32 cellular contexts compared by ENCODE assay signal in genomic region chr3:184239710-184240109, GRCh38. TPM values are rescaled to one million over a fixed set of nuclear protein-coding genes. Genes with fewer than 3 reads are reported as not detected.
"Had no signal": no experiment of that assay in that cellular context is flagged by ENCODE, and none has a peak within 500 bp of the region (broad histone marks: within the 10 kb centered on the region; RNA-seq: fewer than 3 reads in every experiment).

No MANE protein-coding gene starts in this region.

- H3K27ac ChIP-seq: ascending aorta, neutrophil, ovary, stomach, thyroid gland, upper lobe of left lung, vagina had no signal

- H3K4me3 ChIP-seq: ascending aorta, ovary, stomach, thyroid gland, upper lobe of left lung, vagina had no signal

- H3K36me3 ChIP-seq: ovary had no signal

- H3K27me3 ChIP-seq: ascending aorta, ovary, thyroid gland, vagina had no signal

- FAIRE-seq: small intestine had no signal

- H3K27me3 Mint-ChIP-seq: activated CD4-positive, alpha-beta T cell treated with anti-CD3 and anti-CD28 coated beads for 36 hours; activated CD8-positive, alpha-beta memory T cell treated with anti-CD3 and anti-CD28 coated beads, Interleukin-2, amount 10 ng/mL, durations not matched to agents 7 days and 5 days; activated naive CD8-positive, alpha-beta T cell treated with anti-CD3 and anti-CD28 coated beads, Interleukin-2, amount 10 ng/mL, durations not matched to agents 7 days and 5 days had no signal

- H3K4me3 Mint-ChIP-seq: activated CD4-positive, alpha-beta T cell treated with anti-CD3 and anti-CD28 coated beads for 36 hours; activated CD8-positive, alpha-beta memory T cell treated with anti-CD3 and anti-CD28 coated beads, Interleukin-2, amount 10 ng/mL, durations not matched to agents 7 days and 5 days; activated CD8-positive, alpha-beta T cell treated with anti-CD3 and anti-CD28 coated beads, Interleukin-2, amount 10 ng/mL, durations not matched to agents 7 days and 5 days; activated naive CD8-positive, alpha-beta T cell treated with anti-CD3 and anti-CD28 coated beads, Interleukin-2, amount 10 ng/mL, durations not matched to agents 7 days and 5 days; endodermal cell; natural killer cell treated with Interleukin-12 subunit alpha and Interleukin-12 subunit beta and Interleukin-15 and Interleukin-18, amount 100 ng/mL, for 72 hours; stimulated activated effector memory CD8-positive, alpha-beta T cell treated with anti-CD3 and anti-CD28 coated beads, Interleukin-12 subunit alpha, Interleukin-12 subunit beta, amount 100 ng/mL, for 72 hours; T-helper 2 cell treated with Interferon-gamma antibody and Interleukin-4, amounts not matched to agents 5 μg/mL and 100 μg/mL, for 36 hours had no signal

- H3K4me1 Mint-ChIP-seq: activated CD4-positive, alpha-beta T cell treated with anti-CD3 and anti-CD28 coated beads for 36 hours; activated CD8-positive, alpha-beta memory T cell treated with anti-CD3 and anti-CD28 coated beads, Interleukin-2, amount 10 ng/mL, durations not matched to agents 7 days and 5 days; brain had no signal

- H3K9me3 ChIP-seq: ascending aorta, neutrophil, ovary, stomach, thyroid gland, upper lobe of left lung, vagina had no signal

- H3K9me3 Mint-ChIP-seq: activated naive CD8-positive, alpha-beta T cell treated with anti-CD3 and anti-CD28 coated beads, Interleukin-2, amount 10 ng/mL, durations not matched to agents 7 days and 5 days; activated T-helper 2 cell treated with anti-CD3 and anti-CD28 coated beads, Interferon-gamma antibody, Interleukin-2, Interleukin-4, amounts not matched to agents 10 μg/mL and 5 μg/mL and 100 μg/mL, durations not matched to agents 14 hours and 24 hours and 36 hours; brain; endodermal cell; natural killer cell treated with Interleukin-12 subunit alpha and Interleukin-12 subunit beta and Interleukin-15 and Interleukin-18, amount 100 ng/mL, for 72 hours; stimulated activated effector memory CD8-positive, alpha-beta T cell treated with anti-CD3 and anti-CD28 coated beads, Interleukin-12 subunit alpha, Interleukin-12 subunit beta, amount 100 ng/mL, for 72 hours; T-helper 2 cell treated with Interferon-gamma antibody and Interleukin-4, amounts not matched to agents 5 μg/mL and 100 μg/mL, for 36 hours had no signal

- H3K4me1 ChIP-seq: ascending aorta had no signal

- H3K27ac Mint-ChIP-seq: activated CD4-positive, alpha-beta T cell treated with anti-CD3 and anti-CD28 coated beads for 36 hours; activated CD8-positive, alpha-beta memory T cell treated with anti-CD3 and anti-CD28 coated beads, Interleukin-2, amount 10 ng/mL, durations not matched to agents 7 days and 5 days; activated CD8-positive, alpha-beta T cell treated with anti-CD3 and anti-CD28 coated beads, Interleukin-2, amount 10 ng/mL, durations not matched to agents 7 days and 5 days; activated naive CD8-positive, alpha-beta T cell treated with anti-CD3 and anti-CD28 coated beads, Interleukin-2, amount 10 ng/mL, durations not matched to agents 7 days and 5 days; activated T-helper 2 cell treated with anti-CD3 and anti-CD28 coated beads, Interferon-gamma antibody, Interleukin-2, Interleukin-4, amounts not matched to agents 10 μg/mL and 5 μg/mL and 100 μg/mL, durations not matched to agents 14 hours and 24 hours and 36 hours; brain; endodermal cell; natural killer cell treated with Interleukin-12 subunit alpha and Interleukin-12 subunit beta and Interleukin-15 and Interleukin-18, amount 100 ng/mL, for 72 hours; progenitor cell of endocrine pancreas; stimulated activated effector memory CD8-positive, alpha-beta T cell treated with anti-CD3 and anti-CD28 coated beads, Interleukin-12 subunit alpha, Interleukin-12 subunit beta, amount 100 ng/mL, for 72 hours; T-helper 2 cell treated with Interferon-gamma antibody and Interleukin-4, amounts not matched to agents 5 μg/mL and 100 μg/mL, for 36 hours had no signal

- DNase-seq: activated CD4-positive, CD25-positive, alpha-beta regulatory T cell; activated CD8-positive, alpha-beta memory T cell treated with anti-CD3 and anti-CD28 coated beads, Interleukin-2, amount 10 ng/mL, durations not matched to agents 7 days and 5 days; activated naive CD8-positive, alpha-beta T cell treated with anti-CD3 and anti-CD28 coated beads, Interleukin-2, amount 10 ng/mL, durations not matched to agents 7 days and 5 days; activated T-cell treated with anti-CD3 and anti-CD28 coated beads, Interleukin-2, amount 50 U/mL, for 48 hours; cortex of kidney; hippocampal formation; ovary; small intestine; stimulated activated CD4-positive, alpha-beta T cell treated with anti-CD3 and anti-CD28 coated beads, Interleukin-4, amount 100 ng/mL, for 24 hours; stomach; T-helper 1 cell; thyroid gland; upper lobe of left lung had no signal

- ATAC-seq: activated CD8-positive, alpha-beta memory T cell treated with anti-CD3 and anti-CD28 coated beads, Interleukin-2, amount 10 ng/mL, durations not matched to agents 7 days and 5 days; esophagus mucosa; natural killer cell treated with Interleukin-12 subunit alpha and Interleukin-12 subunit beta and Interleukin-15 and Interleukin-18, amount 100 ng/mL, for 72 hours; sciatic nerve; stimulated activated effector memory CD8-positive, alpha-beta T cell treated with anti-CD3 and anti-CD28 coated beads, Interleukin-12 subunit alpha, Interleukin-12 subunit beta, amount 100 ng/mL, for 72 hours had no signal

RNA-seq across cellular contexts. Expression of gene VWA5B2, which starts 10.3 kb away (rescaled TPM):
- total RNA-seq: activated CD4-positive, alpha-beta T cell treated with anti-CD3 and anti-CD28 coated beads for 36 hours; activated CD8-positive, alpha-beta memory T cell treated with anti-CD3 and anti-CD28 coated beads, Interleukin-2, amount 10 ng/mL, durations not matched to agents 7 days and 5 days; activated CD8-positive, alpha-beta T cell treated with anti-CD3 and anti-CD28 coated beads, Interleukin-2, amount 10 ng/mL, durations not matched to agents 7 days and 5 days; cardiac septum; esophagus mucosa; kidney epithelial cell; lower leg skin; natural killer cell treated with Interleukin-12 subunit alpha and Interleukin-12 subunit beta and Interleukin-15 and Interleukin-18, amount 100 ng/mL, for 72 hours had no signal

RNA-seq across cellular contexts. Expression of gene CAMK2N2, which starts 21.6 kb away (rescaled TPM):
- total RNA-seq: activated CD8-positive, alpha-beta T cell treated with anti-CD3 and anti-CD28 coated beads, Interleukin-2, amount 10 ng/mL, durations not matched to agents 7 days and 5 days; activated naive CD8-positive, alpha-beta T cell treated with anti-CD3 and anti-CD28 coated beads, Interleukin-2, amount 10 ng/mL, durations not matched to agents 7 days and 5 days; ascending aorta; lower leg skin; mononuclear cell; stomach; thyroid gland; vagina had no signal

RNA-seq across cellular contexts. Expression of gene ECE2, which starts 36.1 kb away (rescaled TPM):
- total RNA-seq: activated CD4-positive, alpha-beta T cell treated with anti-CD3 and anti-CD28 coated beads for 36 hours; activated CD8-positive, alpha-beta memory T cell treated with anti-CD3 and anti-CD28 coated beads, Interleukin-2, amount 10 ng/mL, durations not matched to agents 7 days and 5 days; activated CD8-positive, alpha-beta T cell treated with anti-CD3 and anti-CD28 coated beads, Interleukin-2, amount 10 ng/mL, durations not matched to agents 7 days and 5 days; activated naive CD8-positive, alpha-beta T cell treated with anti-CD3 and anti-CD28 coated beads, Interleukin-2, amount 10 ng/mL, durations not matched to agents 7 days and 5 days; activated T-helper 2 cell treated with anti-CD3 and anti-CD28 coated beads, Interferon-gamma antibody, Interleukin-2, Interleukin-4, amounts not matched to agents 10 μg/mL and 5 μg/mL and 100 μg/mL, durations not matched to agents 14 hours and 24 hours and 36 hours; ascending aorta; endodermal cell; esophagus mucosa; kidney epithelial cell; lower leg skin; mononuclear cell; natural killer cell treated with Interleukin-12 subunit alpha and Interleukin-12 subunit beta and Interleukin-15 and Interleukin-18, amount 100 ng/mL, for 72 hours; ovary; progenitor cell of endocrine pancreas; renal cortical epithelial cell; sciatic nerve; thyroid gland; upper lobe of left lung had no signal
- polyA plus RNA-seq: stomach had no signal
